ENCODE assay signal across 8 cellular contexts in the genomic region with DNA sequence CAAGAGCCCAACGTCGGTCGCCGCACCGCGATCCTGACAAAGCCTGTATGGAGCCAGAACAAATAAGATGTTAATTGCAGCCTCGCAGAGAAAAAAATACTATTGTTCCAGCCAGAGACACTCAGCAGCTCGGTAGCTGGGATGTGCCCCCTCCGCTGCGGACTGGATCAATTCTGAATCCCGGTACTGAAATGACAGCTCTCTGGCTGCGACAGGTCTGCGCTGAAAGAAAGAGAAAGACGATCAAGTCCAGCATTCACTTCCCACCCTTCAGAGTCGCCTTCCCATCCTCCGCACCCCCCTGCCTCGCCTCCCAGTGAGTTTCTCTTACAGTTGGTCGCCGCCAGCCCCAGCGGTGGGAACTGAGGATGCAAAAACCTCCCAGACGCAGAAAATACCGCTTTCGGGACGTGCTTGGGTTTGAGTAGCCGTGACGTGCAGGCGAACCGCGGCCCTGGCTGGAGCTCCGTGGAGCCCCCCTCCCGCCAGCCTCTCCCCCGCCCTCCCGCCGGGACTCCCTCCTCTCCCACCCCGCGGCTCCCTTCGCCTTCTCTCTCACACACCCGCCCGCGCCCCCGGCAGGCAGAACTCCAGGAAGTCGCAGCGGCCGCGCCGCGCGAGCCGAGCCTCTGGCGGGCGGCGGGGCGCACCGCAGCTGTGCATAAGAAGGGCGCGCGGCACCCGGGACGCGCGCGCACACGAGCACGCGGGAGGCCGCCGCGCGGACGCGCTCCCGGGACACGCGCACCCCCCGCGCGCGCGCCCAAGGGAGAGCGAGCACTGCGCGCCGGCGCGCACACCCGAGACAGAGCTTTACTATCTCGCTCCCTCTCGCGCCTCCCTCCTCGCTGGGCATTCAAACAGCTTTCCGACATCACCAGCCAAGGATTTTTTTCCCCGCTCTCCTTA. TPM values are rescaled to one million over a fixed set of nuclear protein-coding genes. Genes with fewer than 3 reads are reported as not detected.
DNase-seq lines count a peak whose midpoint lies in the region; ATAC-seq and TF ChIP-seq lines count a peak whose summit lies in the region.

A gene (plus strand): TSS at position 780 of the 909 bp plus-strand sequence. CDS start 3,394 bp downstream, outside the sequence.

- DNase-seq in Caco-2 (peak; percentile 58 to 67), NCI-H69 (lab: John Stamatoyannopoulos, UW) (peak; percentile 97), fibroblast of lung (ENCODE audit: low read depth in 2 of 2) (peak; percentile 68 to 83), tibial nerve (ENCODE audit: low spot score in 2 of 2) (peak; percentile 65 to 67)
- DNase-seq in activated T-cell treated with anti-CD3 and anti-CD28 coated beads, Interleukin-2, amount 50 U/mL, for 48 hours: peak; percentile 34 to 46

- H3K4me1 Mint-ChIP-seq in Caco-2 (ENCODE audit: low read depth, unreplicated experiment): peaks cover 9% of the 10 kb centered on the region

- peak within 1 kb of the TSS; percentile 82 for H3K4me3 Mint-ChIP-seq in Caco-2 (ENCODE audit: unreplicated experiment)

- H3K79me2 ChIP-seq in fibroblast of lung (ENCODE audit: control insufficient read depth, insufficient read depth, low read length): no peaks in the 10 kb centered on the region

- TF ChIP-seq POLR2A in tibial nerve (IDR thresholded peaks at IDR 0.05): peak in 1 of 2 donors; percentile 61

- H4K20me1 ChIP-seq in fibroblast of lung (ENCODE audit: control insufficient read depth, extremely low read depth, insufficient read depth, low read length): no peaks in the 10 kb centered on the region

- H3K4me1 ChIP-seq in Caco-2 (no peaks in the 10 kb centered on the region; the same call in 1 of the 2 replicates), fibroblast of lung (ENCODE audit: control insufficient read depth, extremely low read depth, insufficient read depth, low read length) (no peaks in the 10 kb centered on the region), mucosa of rectum (ENCODE audit: control insufficient read depth in 2 of 2, insufficient read depth in 2 of 2, low read length in 2 of 2) (no peaks in the 10 kb centered on the region), tibial nerve (peaks cover 0 to 30% (median 0%) of the 10 kb centered on the region in 4 donors)

- 0% methylated on average over 52 of the region's 92 CpGs for WGBS in tibial nerve, 2 donors

- TF ChIP-seq EP300 in tibial nerve (IDR thresholded peaks at IDR 0.05): peak in 1 of 2 donors; percentile 71

- H3K36me3 ChIP-seq in Caco-2 (ENCODE audit: control insufficient read depth, insufficient read depth, low read length): no peaks in the 10 kb centered on the region
- H3K36me3 ChIP-seq in fibroblast of lung (ENCODE audit: control insufficient read depth, insufficient read depth, low read length): no peaks in the 10 kb centered on the region
- H3K36me3 ChIP-seq in mucosa of rectum (ENCODE audit: control insufficient read depth in 2 of 2, insufficient read depth in 2 of 2, low read length in 2 of 2): no peaks in the 10 kb centered on the region
- H3K36me3 ChIP-seq in tibial nerve: no peaks in the 10 kb centered on the region

- H3K4me3 ChIP-seq in Caco-2 (ENCODE audit: low read depth, low read length) (peak within 1 kb of the TSS; percentile 51), fibroblast of lung (replicated peaks in 1 of 4; ENCODE audit: control extremely low read depth in 1 of 4, insufficient read depth in 1 of 4, low read depth in 3 of 4, low read length in 4 of 4) (peak within 1 kb of the TSS; percentile 63 to 91 (median 68)), mucosa of rectum (ENCODE audit: low read length in 2 of 2) (peak within 1 kb of the TSS; percentile 74 to 76), tibial nerve (peak within 1 kb of the TSS; percentile 60 to 77 (median 75))

- TF ChIP-seq CTCF in Caco-2 (IDR thresholded peaks at IDR 0.05; ENCODE audit: insufficient read depth in 1 of 2, low read depth in 1 of 2, low read length in 1 of 2, severe bottlenecking in 1 of 2, unreplicated experiment in 1 of 2) (peak in 1 of 2 experiments; percentile 21), fibroblast of lung (conservative IDR thresholded peaks at IDR 0.05 in 1 of 2, IDR thresholded peaks at IDR 0.05 in 1 of 2; ENCODE audit: low read depth in 1 of 2, low read length in 2 of 2) (peak in 1 of 2 donors; percentile 15), tibial nerve (IDR thresholded peaks at IDR 0.05) (peak in 4 of 5 experiments; percentile 40 to 53 (median 45))

- no peak within 1 kb of the TSS for H3K27ac Mint-ChIP-seq in Caco-2 (ENCODE audit: unreplicated experiment)

- no peaks in the 10 kb centered on the region for H3K36me3 Mint-ChIP-seq in Caco-2 (ENCODE audit: insufficient read depth, unreplicated experiment)

- peaks cover 31% of the 10 kb centered on the region for H3K27me3 Mint-ChIP-seq in Caco-2 (ENCODE audit: insufficient read depth, unreplicated experiment)

- H3K9me3 ChIP-seq in Caco-2: no peaks in the 10 kb centered on the region
- H3K9me3 ChIP-seq in fibroblast of lung (ENCODE audit: control insufficient read depth, insufficient read depth, low read depth, low read length): no peaks in the 10 kb centered on the region
- H3K9me3 ChIP-seq in mucosa of rectum (ENCODE audit: control insufficient read depth in 2 of 2, low read length in 2 of 2): no peaks in the 10 kb centered on the region
- H3K9me3 ChIP-seq in tibial nerve: no peaks in the 10 kb centered on the region

- peak; percentile 85 for ATAC-seq in GM19467 (IDR thresholded peaks at IDR 0.05; ENCODE audit: unreplicated experiment)
- peak; percentile 89 for ATAC-seq in HG03521 (IDR thresholded peaks at IDR 0.05; ENCODE audit: unreplicated experiment)

- peak within 1 kb of the TSS; percentile 95 for H3K4me2 ChIP-seq in fibroblast of lung (ENCODE audit: extremely low read depth, insufficient read depth, low read length)

- no peaks in the 10 kb centered on the region for H3K9me3 Mint-ChIP-seq in Caco-2 (ENCODE audit: unreplicated experiment)

- BruUV-seq in Caco-2 (replicated peaks; lab: Mats Ljungman, UMichigan): no TSS peak

- H3K27ac ChIP-seq in fibroblast of lung (ENCODE audit: insufficient read depth, low read length) (no peak within 1 kb of the TSS), mucosa of rectum (ENCODE audit: low read depth in 2 of 2, low read length in 2 of 2) (peak within 1 kb of the TSS; percentile 12 to 26), tibial nerve (peak within 1 kb of the TSS; percentile 76 to 92 (median 88))

- H3K27me3 ChIP-seq in Caco-2 (replicated peaks; ENCODE audit: control insufficient read depth, insufficient read depth, low read length) (no peaks in the 10 kb centered on the region; the same call in 1 of the 2 replicates), fibroblast of lung (ENCODE audit: control insufficient read depth, insufficient read depth, low read length) (peaks cover 11% of the 10 kb centered on the region), mucosa of rectum (ENCODE audit: control insufficient read depth in 2 of 2, insufficient read depth in 2 of 2, low read length in 2 of 2) (peaks cover 15 to 18% of the 10 kb centered on the region in 2 donors), tibial nerve (no peaks in the 10 kb centered on the region)

- CTCF ChIA-PET in Caco-2 (lab: Charles Lee): interaction anchor here (0.8 kb wide), 1 partner anchor 13 kb away, joined by 3 read pairs; no protein-coding TSS in a partner anchor

- POLR2A ChIA-PET in Caco-2 (lab: Charles Lee): no interaction called here

- intact Hi-C loops in Caco-2 (cut with micrococcal nuclease; ENCODE audit: unreplicated experiment): loop anchor here (5.0 to 10.0 kb wide), 2 partner anchors 62 to 240 kb away; no protein-coding TSS in a partner anchor

- H3K9ac ChIP-seq in fibroblast of lung (ENCODE audit: insufficient read depth, low read length) (no peak within 1 kb of the TSS), mucosa of rectum (ENCODE audit: low read depth in 1 of 2, low read length in 2 of 2) (peak within 1 kb of the TSS in 1 of 2 donors; percentile 53)

- peak within 1 kb of the TSS; percentile 83 for H2AFZ ChIP-seq in fibroblast of lung (ENCODE audit: low read length)

RNA-seq across cellular contexts. Expression of the gene that starts here (rescaled TPM):
- 0.18 TPM in 1 of 2 replicates, not detected in the other for total RNA-seq in Caco-2 (2022)
- 0.33 and 0.77 TPM in 2 replicates for total RNA-seq in fibroblast of lung
- polyA plus RNA-seq in fibroblast of lung: 0.01 TPM in 1 of 2 replicates, not detected in the other
- not detected in 2 replicates for polyA plus RNA-seq in fibroblast of lung (2012)
- not detected in 2 replicates for polyA minus RNA-seq in fibroblast of lung (ENCODE audit: low replicate concordance)
- total RNA-seq in tibial nerve: 10 to 100 TPM in 2 of 4 donors, 1 to 10 TPM in 2; 9.0 to 17.9 (median 11.4) TPM

Comparison
In these comparisons a context has a peak if more than half of its experiments do, and no peak if none do; other contexts are left out.
1. Peak in DNase-seq and H3K4me3 ChIP-seq in Caco-2; RNA of the gene not detected or under 1 TPM.
2. Peak in DNase-seq, H3K4me3 ChIP-seq and H3K4me2 ChIP-seq in fibroblast of lung; RNA of the gene not detected or under 1 TPM.
3. DNase-seq: peak in every context shown above with its lines; median percentile 97 in NCI-H69; 76 in fibroblast of lung; 66 in tibial nerve; 62 in Caco-2; 40 in activated T-cell treated with anti-CD3 and anti-CD28 coated beads, Interleukin-2, amount 50 U/mL, for 48 hours.